10 cellular contexts compared by ENCODE assay signal in the genomic region with DNA sequence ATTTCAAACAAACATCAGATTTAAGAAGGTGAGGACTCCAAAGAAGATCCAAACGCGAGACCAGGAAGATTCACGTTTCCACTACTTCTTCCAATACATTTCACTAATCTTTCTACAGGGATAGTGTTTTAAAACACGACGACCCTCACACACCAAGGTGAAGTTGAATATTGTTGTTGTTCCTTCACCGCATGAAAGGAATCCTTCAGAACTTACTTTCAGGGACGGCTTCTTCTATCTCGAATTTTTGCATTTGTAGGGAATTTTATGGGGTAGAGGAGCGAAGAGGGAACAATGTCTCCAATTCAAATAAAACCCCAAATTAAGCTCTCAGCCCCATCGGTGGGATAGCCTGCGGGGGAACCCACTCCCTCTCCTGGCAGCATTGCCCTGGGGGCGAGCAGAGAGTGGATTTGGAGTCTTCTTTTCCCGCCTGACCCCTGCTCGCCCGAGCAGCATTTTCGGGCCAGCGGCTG. TPM values are rescaled to one million over a fixed set of nuclear protein-coding genes. Genes with fewer than 3 reads are reported as not detected.
A peak's percentile ranks its signal among the peaks of the same experiment; 100 is the strongest.
DNase-seq lines count a peak whose midpoint lies in the region; ATAC-seq and TF ChIP-seq lines count a peak whose summit lies in the region.
"Had no signal": no experiment of that assay in that cellular context is flagged by ENCODE, and none has a peak within 500 bp of the region (broad histone marks: within the 10 kb centered on the region; RNA-seq: fewer than 3 reads in every experiment).

No MANE protein-coding gene starts in this region.

- peaks cover 38% of the 10 kb centered on the region for H3K4me1 ChIP-seq in smooth muscle cell (ENCODE audit: low read depth)

- no peaks in the 10 kb centered on the region for H3K9me3 Mint-ChIP-seq in T-helper 2 cell treated with Interferon-gamma antibody and Interleukin-4, amounts not matched to agents 5 μg/mL and 100 μg/mL, for 36 hours

- H2AFZ ChIP-seq in smooth muscle cell (ENCODE audit: low read depth) = peak overlapping the region; percentile 65

- peaks cover 7% of the 10 kb centered on the region for H3F3A ChIP-seq in smooth muscle cell (ENCODE audit: low read depth)

- POLR2A ChIA-PET in RWPE1 (lab: Yijun Ruan, JAX; ENCODE audit: low non-redundant PET) = no interaction called here

- 4% methylated on average over 17 of the region's 17 CpGs for WGBS in smooth muscle cell (ENCODE audit: low lambda C conversion rate)

- ATAC-seq in GM21447 (IDR thresholded peaks at IDR 0.05; ENCODE audit: unreplicated experiment) = no peak

- no peaks in the 10 kb centered on the region for H3K36me3 ChIP-seq in SK-N-MC (ENCODE audit: insufficient read depth, low read length)
- no peaks in the 10 kb centered on the region for H3K36me3 ChIP-seq in smooth muscle cell (ENCODE audit: low read depth)
- H3K36me3 ChIP-seq: neutrophil had no signal

- H3K36me3 Mint-ChIP-seq in T-helper 2 cell treated with Interferon-gamma antibody and Interleukin-4, amounts not matched to agents 5 μg/mL and 100 μg/mL, for 36 hours (ENCODE audit: low read depth) = peaks cover 53% of the 10 kb centered on the region

- H3K9me3 ChIP-seq in SK-N-MC (ENCODE audit: low read depth, low read length) = no peaks in the 10 kb centered on the region
- H3K9me3 ChIP-seq in smooth muscle cell (replicated peaks; ENCODE audit: low read depth) = no peaks in the 10 kb centered on the region
- H3K9me3 ChIP-seq: neutrophil had no signal

- peak; percentile 65 for TF ChIP-seq CTCF in foreskin fibroblast (IDR thresholded peaks at IDR 0.05; ENCODE audit: low read depth, low read length)
- TF ChIP-seq CTCF in smooth muscle cell (IDR thresholded peaks at IDR 0.05; ENCODE audit: borderline replicate concordance, insufficient read depth, poor library complexity, severe bottlenecking) = no peak
- TF ChIP-seq CTCF in RWPE1 (conservative IDR thresholded peaks at IDR 0.05; ENCODE audit: low read depth) = no peak; the same call in 1 of the 2 replicates

- H3K27me3 Mint-ChIP-seq in T-helper 2 cell treated with Interferon-gamma antibody and Interleukin-4, amounts not matched to agents 5 μg/mL and 100 μg/mL, for 36 hours (ENCODE audit: low read depth) = peaks cover 5% of the 10 kb centered on the region

- CTCF ChIA-PET in RWPE1 (lab: Yijun Ruan, JAX) = interaction anchor here (0.6 to 0.9 kb wide), 2 partner anchors 179 to 936 kb away, joined by 3 to 5 read pairs; no protein-coding TSS in a partner anchor

- H3K4me2 ChIP-seq in smooth muscle cell = peak overlapping the region; percentile 88

- H3K27ac ChIP-seq in SK-N-MC = no peak overlapping the region
- H3K27ac ChIP-seq in smooth muscle cell (ENCODE audit: low read depth) = no peak overlapping the region
- no peak overlapping the region for H3K27ac ChIP-seq in RWPE1
- H3K27ac ChIP-seq: neutrophil had no signal

- peaks cover 7% of the 10 kb centered on the region for H4K20me1 ChIP-seq in smooth muscle cell (ENCODE audit: low read depth)

- peaks cover 18% of the 10 kb centered on the region for H3K4me1 Mint-ChIP-seq in T-helper 2 cell treated with Interferon-gamma antibody and Interleukin-4, amounts not matched to agents 5 μg/mL and 100 μg/mL, for 36 hours (ENCODE audit: low read depth)

- H3K4me3 ChIP-seq in SK-N-MC (peak overlapping the region; percentile 81), foreskin fibroblast (ENCODE audit: low read depth in 1 of 2, low read length in 2 of 2) (no peak overlapping the region), smooth muscle cell (peak overlapping the region; percentile 64)

- peak overlapping the region; percentile 92 for H3K4me3 Mint-ChIP-seq in T-helper 2 cell treated with Interferon-gamma antibody and Interleukin-4, amounts not matched to agents 5 μg/mL and 100 μg/mL, for 36 hours

- no peak for DNase-seq in T-helper 2 cell treated with Interferon-gamma antibody and Interleukin-4, amounts not matched to agents 5 μg/mL and 100 μg/mL, for 36 hours (ENCODE audit: low spot score)
- no peak for DNase-seq in T-helper 2 cell
- DNase-seq in SK-N-MC (ENCODE audit: low read depth, low spot score) = no peak
- no peak for DNase-seq in foreskin fibroblast
- no peak for DNase-seq in smooth muscle cell (lab: John Stamatoyannopoulos, UW; ENCODE audit: unreplicated experiment)
- DNase-seq in RWPE1 (ENCODE audit: low spot score) = no peak
- no peak for DNase-seq in SKM-1 (lab: John Stamatoyannopoulos, UW; ENCODE audit: unreplicated experiment)
- DNase-seq: Karpas-422 had no signal

- peaks cover 26% of the 10 kb centered on the region for H3K79me2 ChIP-seq in smooth muscle cell (ENCODE audit: low read depth)

- H3K27ac Mint-ChIP-seq in T-helper 2 cell treated with Interferon-gamma antibody and Interleukin-4, amounts not matched to agents 5 μg/mL and 100 μg/mL, for 36 hours = peak overlapping the region; percentile 93

- H3K27me3 ChIP-seq in smooth muscle cell (ENCODE audit: low read depth) = peaks cover 52% of the 10 kb centered on the region

- H3K9ac ChIP-seq in SK-N-MC (ENCODE audit: insufficient read length) = no peak overlapping the region
- no peak overlapping the region for H3K9ac ChIP-seq in smooth muscle cell (ENCODE audit: low read depth)

RNA-seq across cellular contexts. Expression of a gene that starts 1.5 kb away (rescaled TPM):
- total RNA-seq in smooth muscle cell = 2.3 and 5.2 TPM in 2 replicates
- 6.9 and 22.6 TPM in 2 replicates for polyA plus RNA-seq in smooth muscle cell

Comparison
In these comparisons a context has a peak if more than half of its experiments do, and no peak if none do; other contexts are left out.
1. H3K4me3 ChIP-seq: peak in SK-N-MC (single experiment) and smooth muscle cell (single experiment); none in foreskin fibroblast (0 of 2).